ENCODE assay signal across 9 cellular contexts in the genomic region with DNA sequence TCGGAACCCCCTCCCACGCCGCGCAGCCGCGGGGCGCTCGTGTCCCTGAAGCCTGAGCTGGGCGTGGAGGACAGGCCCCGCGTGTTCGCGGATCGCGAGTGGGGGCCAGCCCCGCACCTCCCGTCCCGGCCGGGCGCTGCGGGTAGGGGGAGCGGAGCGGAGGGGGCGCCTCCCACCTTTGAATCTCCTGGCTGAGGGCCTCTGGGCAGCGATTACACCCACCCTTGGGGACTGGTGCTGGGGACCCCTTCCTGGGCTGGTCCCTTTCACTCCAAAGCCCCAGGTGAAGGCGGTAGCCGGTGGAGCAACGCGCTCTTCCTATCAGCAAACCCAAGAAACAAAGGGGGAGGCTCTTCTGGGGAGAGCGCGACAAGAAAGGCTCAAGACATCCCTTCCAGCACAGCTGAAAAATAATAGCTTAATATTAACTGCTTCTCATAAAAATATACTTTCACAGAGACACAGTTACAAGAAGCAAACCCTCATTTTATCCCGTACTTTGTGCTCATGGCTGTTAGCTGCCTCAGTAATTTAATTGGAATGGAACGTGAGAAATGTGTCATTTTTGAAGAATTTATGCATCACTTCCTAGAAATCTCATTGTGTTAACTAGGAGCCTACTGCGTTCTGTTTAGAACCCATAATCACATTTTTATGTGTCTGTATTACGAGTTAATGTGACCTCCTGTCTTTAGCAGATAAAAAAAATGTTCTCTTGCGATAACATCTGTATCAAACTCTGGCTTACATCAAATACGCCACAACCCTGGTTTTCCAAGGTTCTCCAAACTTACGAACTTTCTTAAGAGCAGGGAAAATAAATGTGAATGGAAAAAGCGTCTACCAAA. TPM values are rescaled to one million over a fixed set of nuclear protein-coding genes. Genes with fewer than 3 reads are reported as not detected.
DNase-seq lines count a peak whose midpoint lies in the region; ATAC-seq, FAIRE-seq and TF ChIP-seq lines count a peak whose summit lies in the region.
"Had no signal": no experiment of that assay in that cellular context is flagged by ENCODE, and none has a peak within 500 bp of the region (broad histone marks: within the 10 kb centered on the region; RNA-seq: fewer than 3 reads in every experiment).

No MANE protein-coding gene starts in this region.

- ATAC-seq in natural killer cell: no peak
- no peak for ATAC-seq in natural killer cell treated with Interleukin-12 subunit alpha and Interleukin-12 subunit beta and Interleukin-15 and Interleukin-18, amount 100 ng/mL, for 72 hours
- ATAC-seq in HG02852 (IDR thresholded peaks at IDR 0.05; ENCODE audit: unreplicated experiment): no peak
- no peak for ATAC-seq in GM18505 (IDR thresholded peaks at IDR 0.05; ENCODE audit: unreplicated experiment)

- H3K36me3 Mint-ChIP-seq in natural killer cell (no peaks in the 10 kb centered on the region), astrocyte (ENCODE audit: low read depth, unreplicated experiment) (no peaks in the 10 kb centered on the region)
- H3K36me3 Mint-ChIP-seq in natural killer cell treated with Interleukin-12 subunit alpha and Interleukin-12 subunit beta and Interleukin-15 and Interleukin-18, amount 100 ng/mL, for 72 hours: no peaks in the 10 kb centered on the region

- H2AFZ ChIP-seq in astrocyte (ENCODE audit: low read depth, low read length) (peak overlapping the region; percentile 26), keratinocyte (ENCODE audit: control insufficient read depth, low read length) (peak overlapping the region; percentile 21)

- peak overlapping the region; percentile 84 for H3K4me2 ChIP-seq in astrocyte (ENCODE audit: low read length)
- peak overlapping the region; percentile 85 for H3K4me2 ChIP-seq in keratinocyte (ENCODE audit: control insufficient read depth, extremely low read depth, insufficient read depth, low read depth, low read length)

- TF ChIP-seq CTCF in natural killer cell (IDR thresholded peaks at IDR 0.05): no peak
- no peak for TF ChIP-seq CTCF in astrocyte (IDR thresholded peaks at IDR 0.05; ENCODE audit: insufficient read depth, low read depth, low read length)
- TF ChIP-seq CTCF in keratinocyte (optimal IDR thresholded peaks at IDR 0.05 in 1 of 3, IDR thresholded peaks at IDR 0.05 in 1 of 3, conservative IDR thresholded peaks at IDR 0.05 in 1 of 3; ENCODE audit: extremely low read depth in 1 of 3, insufficient read depth in 2 of 3, low read length in 3 of 3): no peak

- DNase-seq in natural killer cell: no peak
- no peak for DNase-seq in natural killer cell treated with Interleukin-12 subunit alpha and Interleukin-12 subunit beta and Interleukin-15 and Interleukin-18, amount 100 ng/mL, for 72 hours (ENCODE audit: low spot score)
- DNase-seq in astrocyte (ENCODE audit: low read depth): peak; percentile 81
- no peak for DNase-seq in keratinocyte (ENCODE audit: low read depth, low spot score)
- no peak for DNase-seq in GM19238 (ENCODE audit: insufficient read length, low spot score)
- DNase-seq in nucleus accumbens (lab: John Stamatoyannopoulos, UW): no peak

- H3K9ac ChIP-seq in astrocyte (ENCODE audit: low read length) (peak overlapping the region; percentile 81), keratinocyte (ENCODE audit: control insufficient read depth, extremely low read depth, insufficient read depth, low read length) (peak overlapping the region; percentile 69)

- FAIRE-seq in astrocyte (lab: Jason Lieb, UNC) (peak; percentile 91), keratinocyte (lab: Jason Lieb, UNC) (peak; percentile 89)

- H3K4me3 ChIP-seq in astrocyte (ENCODE audit: insufficient read depth, low read depth, low read length): peak overlapping the region; percentile 53
- peak overlapping the region; percentile 35 to 51 (median 41) for H3K4me3 ChIP-seq in keratinocyte (ENCODE audit: control insufficient read depth in 2 of 3, extremely low read depth in 1 of 3, insufficient read depth in 2 of 3, low read depth in 1 of 3, low read length in 3 of 3)
- H3K4me3 ChIP-seq: gastroesophageal sphincter had no signal

- H3K27ac ChIP-seq in astrocyte (ENCODE audit: low read depth, low read length) (peak overlapping the region; percentile 83), keratinocyte (ENCODE audit: control insufficient read depth, insufficient read depth, low read length) (peak overlapping the region; percentile 71)
- H3K27ac ChIP-seq: gastroesophageal sphincter had no signal

- H3K27me3 Mint-ChIP-seq in natural killer cell (ENCODE audit: low read depth in 2 of 2): peaks cover 43 to 51% of the 10 kb centered on the region in 2 donors
- H3K27me3 Mint-ChIP-seq in natural killer cell treated with Interleukin-12 subunit alpha and Interleukin-12 subunit beta and Interleukin-15 and Interleukin-18, amount 100 ng/mL, for 72 hours: peaks cover 41 to 42% of the 10 kb centered on the region in 2 donors
- no peaks in the 10 kb centered on the region for H3K27me3 Mint-ChIP-seq in astrocyte (ENCODE audit: low read depth, unreplicated experiment)

- H3K36me3 ChIP-seq in astrocyte (ENCODE audit: insufficient read depth, low read length): no peaks in the 10 kb centered on the region
- H3K36me3 ChIP-seq in keratinocyte (ENCODE audit: control insufficient read depth in 2 of 2, extremely low read depth in 1 of 2, insufficient read depth in 2 of 2, low read length in 2 of 2): no peaks in the 10 kb centered on the region
- H3K36me3 ChIP-seq: gastroesophageal sphincter had no signal

- H3K9me3 Mint-ChIP-seq in natural killer cell (no peaks in the 10 kb centered on the region), astrocyte (ENCODE audit: unreplicated experiment) (peaks cover 3% of the 10 kb centered on the region)
- H3K9me3 Mint-ChIP-seq in natural killer cell treated with Interleukin-12 subunit alpha and Interleukin-12 subunit beta and Interleukin-15 and Interleukin-18, amount 100 ng/mL, for 72 hours: no peaks in the 10 kb centered on the region

- dilution Hi-C loops in keratinocyte (cut with MboI; ENCODE audit: extremely low pct_ligation_motif_present, low sequenced_read_pairs): no loop called here

- peak overlapping the region; percentile 52 for H3K4me3 Mint-ChIP-seq in natural killer cell
- H3K4me3 Mint-ChIP-seq in natural killer cell treated with Interleukin-12 subunit alpha and Interleukin-12 subunit beta and Interleukin-15 and Interleukin-18, amount 100 ng/mL, for 72 hours: no peak overlapping the region
- H3K4me3 Mint-ChIP-seq in astrocyte (ENCODE audit: unreplicated experiment): no peak overlapping the region

- H3K27me3 ChIP-seq in astrocyte (ENCODE audit: insufficient read depth, low read length) (no peaks in the 10 kb centered on the region), keratinocyte (ENCODE audit: control insufficient read depth, extremely low read depth, insufficient read depth, low read length) (peaks cover 3% of the 10 kb centered on the region)

- no peak for TF ChIP-seq POLR2A in GM18505 (IDR thresholded peaks at IDR 0.05; ENCODE audit: borderline replicate concordance, extremely low read depth, insufficient read depth, insufficient read length)

- no peaks in the 10 kb centered on the region for H4K20me1 ChIP-seq in astrocyte (ENCODE audit: insufficient read depth, low read length)
- H4K20me1 ChIP-seq in keratinocyte (ENCODE audit: control insufficient read depth, extremely low read depth, insufficient read depth, low read length): no peaks in the 10 kb centered on the region

- H3K79me2 ChIP-seq in astrocyte (ENCODE audit: insufficient read depth, low read length) (no peaks in the 10 kb centered on the region), keratinocyte (ENCODE audit: control insufficient read depth, insufficient read depth, low read length) (no peaks in the 10 kb centered on the region)

- H3K27ac Mint-ChIP-seq in natural killer cell: no peak overlapping the region
- no peak overlapping the region for H3K27ac Mint-ChIP-seq in natural killer cell treated with Interleukin-12 subunit alpha and Interleukin-12 subunit beta and Interleukin-15 and Interleukin-18, amount 100 ng/mL, for 72 hours
- no peak overlapping the region for H3K27ac Mint-ChIP-seq in astrocyte (ENCODE audit: unreplicated experiment)

- H3K4me1 Mint-ChIP-seq in natural killer cell (peaks cover 5 to 6% of the 10 kb centered on the region in 2 donors), astrocyte (ENCODE audit: low read depth, unreplicated experiment) (peaks cover 10% of the 10 kb centered on the region)
- peaks cover 0 to 11% of the 10 kb centered on the region in 2 donors for H3K4me1 Mint-ChIP-seq in natural killer cell treated with Interleukin-12 subunit alpha and Interleukin-12 subunit beta and Interleukin-15 and Interleukin-18, amount 100 ng/mL, for 72 hours (ENCODE audit: low read depth in 2 of 2)

- no peaks in the 10 kb centered on the region for H3K9me3 ChIP-seq in astrocyte (ENCODE audit: insufficient read depth, low read depth, low read length)
- no peaks in the 10 kb centered on the region for H3K9me3 ChIP-seq in keratinocyte (ENCODE audit: control insufficient read depth, low read depth, low read length)

- H3K4me1 ChIP-seq in astrocyte (ENCODE audit: insufficient read depth, low read length) (peaks cover 34% of the 10 kb centered on the region), keratinocyte (ENCODE audit: control insufficient read depth, extremely low read depth, insufficient read depth, low read length) (peaks cover 23% of the 10 kb centered on the region)

- H3K9me1 ChIP-seq in keratinocyte (ENCODE audit: control insufficient read depth, extremely low read depth, insufficient read depth, low read length): no peaks in the 10 kb centered on the region

- intact Hi-C loops in natural killer cell (cut with micrococcal nuclease): no loop called here

RNA-seq across cellular contexts. Expression of a gene that starts 11.7 kb away (rescaled TPM):
- total RNA-seq in natural killer cell (not detected), astrocyte (1.2 and 1.8 TPM in 2 replicates)
- total RNA-seq in natural killer cell treated with Interleukin-12 subunit alpha and Interleukin-12 subunit beta and Interleukin-15 and Interleukin-18, amount 100 ng/mL, for 72 hours: not detected
- polyA plus RNA-seq in keratinocyte: 0.13 to 0.69 TPM (median 0.17 TPM) in 3 replicates
- polyA plus RNA-seq in keratinocyte (2011; ENCODE audit: low read depth): not detected
- 0.07 and 0.23 TPM in 2 replicates for polyA plus RNA-seq in keratinocyte (2011; cell fraction: cytosol; rRNA removed)
- 0.15 and 0.24 TPM in 2 replicates for polyA plus RNA-seq in keratinocyte (2011; cell fraction: nucleus; rRNA removed)
- polyA plus RNA-seq in keratinocyte (2012; ENCODE audit: low replicate concordance): 0.13 and 0.84 TPM in 2 replicates
- 0.32 TPM in 1 of 3 replicates, not detected in the others for polyA minus RNA-seq in keratinocyte
- polyA minus RNA-seq in keratinocyte (2011; cell fraction: cytosol; rRNA and poly(A)+ RNA removed): not detected
- polyA minus RNA-seq in keratinocyte (2011; cell fraction: nucleus; rRNA and poly(A)+ RNA removed): not detected in 2 replicates
- total RNA-seq: gastroesophageal sphincter had no signal
